Comparison of ENCODE assay signal across 8 cellular contexts in genomic region chr11:28107331-28107725, GRCh38. TPM values are rescaled to one million over a fixed set of nuclear protein-coding genes. Genes with fewer than 3 reads are reported as not detected.
A peak's percentile ranks its signal among the peaks of the same experiment; 100 is the strongest.
DNase-seq lines count a peak whose midpoint lies in the region; ATAC-seq lines count a peak whose summit lies in the region.

No MANE protein-coding gene starts in this region.

- H3K9me3 ChIP-seq in iPS-15b (ENCODE audit: control insufficient read depth, insufficient read depth, low read length): no peaks in the 10 kb centered on the region

- no peaks in the 10 kb centered on the region for H3K9me3 Mint-ChIP-seq in activated T-cell treated with anti-CD3 and anti-CD28 coated beads, Interleukin-2, amount 50 U/mL, for 4 hours
- no peaks in the 10 kb centered on the region for H3K9me3 Mint-ChIP-seq in stimulated activated effector memory CD8-positive, alpha-beta T cell treated with anti-CD3 and anti-CD28 coated beads, Interleukin-12 subunit alpha, Interleukin-12 subunit beta, amount 100 ng/mL, for 72 hours

- H3K36me3 ChIP-seq in iPS-15b (ENCODE audit: control insufficient read depth, insufficient read depth, low read length): no peaks in the 10 kb centered on the region

- peak overlapping the region; percentile 74 for H3K9ac ChIP-seq in iPS-15b (ENCODE audit: low read depth, low read length)

- H3K36me3 Mint-ChIP-seq in activated T-cell treated with anti-CD3 and anti-CD28 coated beads, Interleukin-2, amount 50 U/mL, for 4 hours (ENCODE audit: insufficient read depth): peaks cover 2% of the 10 kb centered on the region
- H3K36me3 Mint-ChIP-seq in stimulated activated effector memory CD8-positive, alpha-beta T cell treated with anti-CD3 and anti-CD28 coated beads, Interleukin-12 subunit alpha, Interleukin-12 subunit beta, amount 100 ng/mL, for 72 hours: peaks cover 12% of the 10 kb centered on the region

- H3K27me3 Mint-ChIP-seq in activated T-cell treated with anti-CD3 and anti-CD28 coated beads, Interleukin-2, amount 50 U/mL, for 4 hours (ENCODE audit: low read depth): no peaks in the 10 kb centered on the region

- peak; percentile 4 for DNase-seq in AG08395 (ENCODE audit: low spot score)
- DNase-seq in LoVo (ENCODE audit: low spot score): peak; percentile 15
- no peak for DNase-seq in activated T-cell treated with anti-CD3 and anti-CD28 coated beads, Interleukin-2, amount 50 U/mL, for 4 hours
- peak in 1 of 2 donors; percentile 4 for DNase-seq in stimulated activated effector memory CD8-positive, alpha-beta T cell treated with anti-CD3 and anti-CD28 coated beads, Interleukin-12 subunit alpha, Interleukin-12 subunit beta, amount 100 ng/mL, for 72 hours (ENCODE audit: low spot score in 2 of 2)
- DNase-seq in GOT3 (lab: John Stamatoyannopoulos, UW): no peak
- DNase-seq in midbrain (lab: John Stamatoyannopoulos, UW): no peak

- no peaks in the 10 kb centered on the region for H3K27me3 ChIP-seq in iPS-15b (ENCODE audit: control insufficient read depth, insufficient read depth, low read length)

- H3K4me1 Mint-ChIP-seq in activated T-cell treated with anti-CD3 and anti-CD28 coated beads, Interleukin-2, amount 50 U/mL, for 4 hours (ENCODE audit: low read depth): peaks cover 49% of the 10 kb centered on the region
- H3K4me1 Mint-ChIP-seq in stimulated activated effector memory CD8-positive, alpha-beta T cell treated with anti-CD3 and anti-CD28 coated beads, Interleukin-12 subunit alpha, Interleukin-12 subunit beta, amount 100 ng/mL, for 72 hours: peaks cover 28% of the 10 kb centered on the region

- ATAC-seq in GM18511 (IDR thresholded peaks at IDR 0.05; ENCODE audit: unreplicated experiment): peak; percentile 1
- ATAC-seq in activated T-cell treated with anti-CD3 and anti-CD28 coated beads, Interleukin-2, amount 50 U/mL, for 4 hours: peak in 1 of 2 donors; percentile 1
- peak; percentile 1 for ATAC-seq in stimulated activated effector memory CD8-positive, alpha-beta T cell treated with anti-CD3 and anti-CD28 coated beads, Interleukin-12 subunit alpha, Interleukin-12 subunit beta, amount 100 ng/mL, for 72 hours

- peak overlapping the region; percentile 99 for H3K4me3 Mint-ChIP-seq in activated T-cell treated with anti-CD3 and anti-CD28 coated beads, Interleukin-2, amount 50 U/mL, for 4 hours
- H3K4me3 Mint-ChIP-seq in stimulated activated effector memory CD8-positive, alpha-beta T cell treated with anti-CD3 and anti-CD28 coated beads, Interleukin-12 subunit alpha, Interleukin-12 subunit beta, amount 100 ng/mL, for 72 hours: peak overlapping the region; percentile 91

- H3K27ac Mint-ChIP-seq in stimulated activated effector memory CD8-positive, alpha-beta T cell treated with anti-CD3 and anti-CD28 coated beads, Interleukin-12 subunit alpha, Interleukin-12 subunit beta, amount 100 ng/mL, for 72 hours: peak overlapping the region; percentile 97

- H3K4me1 ChIP-seq in iPS-15b (ENCODE audit: control insufficient read depth, insufficient read depth, low read length): peaks cover 4% of the 10 kb centered on the region

- H3K4me3 ChIP-seq in iPS-15b (ENCODE audit: low read depth, low read length): peak overlapping the region; percentile 93

RNA-seq across cellular contexts. Expression of gene KIF18A, which starts 0.6 kb away (rescaled TPM):
- 1 to 10 TPM; 2.8 to 4.0 (median 2.9) TPM for total RNA-seq in activated T-cell treated with anti-CD3 and anti-CD28 coated beads, Interleukin-2, amount 50 U/mL, for 4 hours

RNA-seq across cellular contexts. Expression of gene METTL15, which starts 0.9 kb away (rescaled TPM):
- 10 to 100 TPM in 2 of 3 donors, 1 to 10 TPM in 1; 8.1 to 10.9 (median 10.2) TPM for total RNA-seq in activated T-cell treated with anti-CD3 and anti-CD28 coated beads, Interleukin-2, amount 50 U/mL, for 4 hours

Comparison
In these comparisons a context has a peak if more than half of its experiments do, and no peak if none do; other contexts are left out.
1. DNase-seq: peak in AG08395 (single experiment) and LoVo (single experiment); none in activated T-cell treated with anti-CD3 and anti-CD28 coated beads, Interleukin-2, amount 50 U/mL, for 4 hours (single experiment), GOT3 (single experiment) and midbrain (single experiment).